Comparison of ENCODE assay signal across 8 cellular contexts in genomic region chr17:7405413-7405881, GRCh38. TPM values are rescaled to one million over a fixed set of nuclear protein-coding genes. Genes with fewer than 3 reads are reported as not detected.
DNase-seq lines count a peak whose midpoint lies in the region; ATAC-seq and TF ChIP-seq lines count a peak whose summit lies in the region.
"Had no signal": no experiment of that assay in that cellular context is flagged by ENCODE, and none has a peak within 500 bp of the region (broad histone marks: within the 10 kb centered on the region; RNA-seq: fewer than 3 reads in every experiment).

No MANE protein-coding gene starts in this region.

- peak overlapping the region; percentile 78 for H3K4me3 Mint-ChIP-seq in activated T-helper 2 cell treated with anti-CD3 and anti-CD28 coated beads, Interferon-gamma antibody, Interleukin-2, Interleukin-4, amounts not matched to agents 10 μg/mL and 5 μg/mL and 100 μg/mL, durations not matched to agents 14 hours and 24 hours and 36 hours (ENCODE audit: low read depth)
- H3K4me3 Mint-ChIP-seq in stimulated activated effector memory CD8-positive, alpha-beta T cell treated with anti-CD3 and anti-CD28 coated beads, Interleukin-12 subunit alpha, Interleukin-12 subunit beta, amount 100 ng/mL, for 72 hours, result peak overlapping the region; percentile 89

- H3K4me3 ChIP-seq in HFF-Myc (replicated peaks; ENCODE audit: low read depth, low read length) (peak overlapping the region; percentile 65), iPS-11a (ENCODE audit: low read depth, low read length) (peak overlapping the region; percentile 69)

- CTCF ChIA-PET in HEK293T (lab: Yijun Ruan, JAX), result no interaction called here

- DNase-seq in HFF-Myc (ENCODE audit: extremely low read depth, low read depth), result no peak
- DNase-seq in activated T-helper 2 cell treated with anti-CD3 and anti-CD28 coated beads, Interferon-gamma antibody, Interleukin-2, Interleukin-4, amounts not matched to agents 10 μg/mL and 5 μg/mL and 100 μg/mL, durations not matched to agents 14 hours and 24 hours and 36 hours (ENCODE audit: low spot score), result no peak
- DNase-seq in stimulated activated effector memory CD8-positive, alpha-beta T cell treated with anti-CD3 and anti-CD28 coated beads, Interleukin-12 subunit alpha, Interleukin-12 subunit beta, amount 100 ng/mL, for 72 hours (ENCODE audit: low spot score in 2 of 2), result no peak
- DNase-seq in HEK293T (ENCODE audit: extremely low spot score), result no peak

- H3K4me1 Mint-ChIP-seq in activated T-helper 2 cell treated with anti-CD3 and anti-CD28 coated beads, Interferon-gamma antibody, Interleukin-2, Interleukin-4, amounts not matched to agents 10 μg/mL and 5 μg/mL and 100 μg/mL, durations not matched to agents 14 hours and 24 hours and 36 hours (ENCODE audit: low read depth), result peaks cover 11% of the 10 kb centered on the region
- peaks cover 28% of the 10 kb centered on the region for H3K4me1 Mint-ChIP-seq in stimulated activated effector memory CD8-positive, alpha-beta T cell treated with anti-CD3 and anti-CD28 coated beads, Interleukin-12 subunit alpha, Interleukin-12 subunit beta, amount 100 ng/mL, for 72 hours

- no peak for ATAC-seq in stimulated activated effector memory CD8-positive, alpha-beta T cell treated with anti-CD3 and anti-CD28 coated beads, Interleukin-12 subunit alpha, Interleukin-12 subunit beta, amount 100 ng/mL, for 72 hours
- ATAC-seq in HG02970 (IDR thresholded peaks at IDR 0.05; ENCODE audit: low FRiP score, unreplicated experiment) (no peak), HG02798 (IDR thresholded peaks at IDR 0.05; ENCODE audit: poor library complexity, unreplicated experiment) (no peak)

- intact Hi-C loops in activated T-helper 2 cell treated with anti-CD3 and anti-CD28 coated beads, Interferon-gamma antibody, Interleukin-2, Interleukin-4, amounts not matched to agents 10 μg/mL and 5 μg/mL and 100 μg/mL, durations not matched to agents 14 hours and 24 hours and 36 hours (cut with micrococcal nuclease), result no loop called here

- no peaks in the 10 kb centered on the region for H3K9me3 Mint-ChIP-seq in activated T-helper 2 cell treated with anti-CD3 and anti-CD28 coated beads, Interferon-gamma antibody, Interleukin-2, Interleukin-4, amounts not matched to agents 10 μg/mL and 5 μg/mL and 100 μg/mL, durations not matched to agents 14 hours and 24 hours and 36 hours
- no peaks in the 10 kb centered on the region for H3K9me3 Mint-ChIP-seq in stimulated activated effector memory CD8-positive, alpha-beta T cell treated with anti-CD3 and anti-CD28 coated beads, Interleukin-12 subunit alpha, Interleukin-12 subunit beta, amount 100 ng/mL, for 72 hours

- POLR2A ChIA-PET in HEK293T (lab: Yijun Ruan, JAX), result interaction anchor here (0.6 to 2.7 kb wide), 2 partner anchors 30 to 182 kb away, joined by 3 to 9 read pairs; partner anchors contain the start of gene TMEM102

- H3K27me3 Mint-ChIP-seq in activated T-helper 2 cell treated with anti-CD3 and anti-CD28 coated beads, Interferon-gamma antibody, Interleukin-2, Interleukin-4, amounts not matched to agents 10 μg/mL and 5 μg/mL and 100 μg/mL, durations not matched to agents 14 hours and 24 hours and 36 hours (ENCODE audit: low read depth), result peaks cover 18% of the 10 kb centered on the region

- peaks cover 4% of the 10 kb centered on the region for H3K36me3 Mint-ChIP-seq in activated T-helper 2 cell treated with anti-CD3 and anti-CD28 coated beads, Interferon-gamma antibody, Interleukin-2, Interleukin-4, amounts not matched to agents 10 μg/mL and 5 μg/mL and 100 μg/mL, durations not matched to agents 14 hours and 24 hours and 36 hours (ENCODE audit: low read depth)
- no peaks in the 10 kb centered on the region for H3K36me3 Mint-ChIP-seq in stimulated activated effector memory CD8-positive, alpha-beta T cell treated with anti-CD3 and anti-CD28 coated beads, Interleukin-12 subunit alpha, Interleukin-12 subunit beta, amount 100 ng/mL, for 72 hours

- H3K27ac Mint-ChIP-seq in activated T-helper 2 cell treated with anti-CD3 and anti-CD28 coated beads, Interferon-gamma antibody, Interleukin-2, Interleukin-4, amounts not matched to agents 10 μg/mL and 5 μg/mL and 100 μg/mL, durations not matched to agents 14 hours and 24 hours and 36 hours, result peak overlapping the region; percentile 28
- H3K27ac Mint-ChIP-seq in stimulated activated effector memory CD8-positive, alpha-beta T cell treated with anti-CD3 and anti-CD28 coated beads, Interleukin-12 subunit alpha, Interleukin-12 subunit beta, amount 100 ng/mL, for 72 hours, result peak overlapping the region; percentile 84

- no peak for TF ChIP-seq CTCF in HFF-Myc (IDR thresholded peaks at IDR 0.05; ENCODE audit: low read depth, low read length, missing control alignments)

TF ChIP-seq in HEK293T, 16 proteins besides CTCF, POLR2A, EP300 and RAD21:
- TF ChIP-seq L3MBTL2 (conservative IDR thresholded peaks at IDR 0.05) (no peak), SUZ12 (IDR thresholded peaks at IDR 0.05) (no peak), TARDBP (IDR thresholded peaks at IDR 0.05) (no peak), ARNT (IDR thresholded peaks at IDR 0.05) (no peak), ELF4 (IDR thresholded peaks at IDR 0.05) (no peak), FOXA1 (IDR thresholded peaks at IDR 0.05) (no peak), LEF1 (IDR thresholded peaks at IDR 0.05; ENCODE audit: borderline replicate concordance) (no peak), ZNF384 (IDR thresholded peaks at IDR 0.05) (no peak), HDGF (IDR thresholded peaks at IDR 0.05; ENCODE audit: borderline replicate concordance) (no peak), PKNOX1 (IDR thresholded peaks at IDR 0.05) (no peak), SP1 (IDR thresholded peaks at IDR 0.05) (no peak), NFRKB (IDR thresholded peaks at IDR 0.05) (no peak), FOXM1 (IDR thresholded peaks at IDR 0.05; ENCODE audit: borderline replicate concordance) (no peak), FOXK2 (IDR thresholded peaks at IDR 0.05) (no peak), BHLHE40 (IDR thresholded peaks at IDR 0.05; ENCODE audit: borderline replicate concordance) (no peak), CTBP1 (IDR thresholded peaks at IDR 0.05; ENCODE audit: borderline replicate concordance) (no peak)
TF ChIP-seq in HEK293T: peak in this region for 0.

RNA-seq across cellular contexts. Expression of gene TMEM256, which starts 1.6 kb away (rescaled TPM):
- 67.3 and 67.7 TPM in 2 replicates for total RNA-seq in activated T-helper 2 cell treated with anti-CD3 and anti-CD28 coated beads, Interferon-gamma antibody, Interleukin-2, Interleukin-4, amounts not matched to agents 10 μg/mL and 5 μg/mL and 100 μg/mL, durations not matched to agents 14 hours and 24 hours and 36 hours

RNA-seq across cellular contexts. Expression of gene NLGN2, which starts 2.2 kb away (rescaled TPM):
- total RNA-seq in activated T-helper 2 cell treated with anti-CD3 and anti-CD28 coated beads, Interferon-gamma antibody, Interleukin-2, Interleukin-4, amounts not matched to agents 10 μg/mL and 5 μg/mL and 100 μg/mL, durations not matched to agents 14 hours and 24 hours and 36 hours, result 3.9 and 4.2 TPM in 2 replicates

RNA-seq across cellular contexts. Expression of gene PLSCR3, which starts 11.1 kb away (rescaled TPM):
- 75.4 and 76.2 TPM in 2 replicates for total RNA-seq in activated T-helper 2 cell treated with anti-CD3 and anti-CD28 coated beads, Interferon-gamma antibody, Interleukin-2, Interleukin-4, amounts not matched to agents 10 μg/mL and 5 μg/mL and 100 μg/mL, durations not matched to agents 14 hours and 24 hours and 36 hours

RNA-seq across cellular contexts. Expression of gene SPEM1, which starts 14.7 kb away (rescaled TPM):
- not detected in 2 replicates for total RNA-seq in activated T-helper 2 cell treated with anti-CD3 and anti-CD28 coated beads, Interferon-gamma antibody, Interleukin-2, Interleukin-4, amounts not matched to agents 10 μg/mL and 5 μg/mL and 100 μg/mL, durations not matched to agents 14 hours and 24 hours and 36 hours
- total RNA-seq: RPMI7951 had no signal

RNA-seq across cellular contexts. Expression of gene SPEM2, which starts 20.0 kb away (rescaled TPM):
- not detected in 2 replicates for total RNA-seq in activated T-helper 2 cell treated with anti-CD3 and anti-CD28 coated beads, Interferon-gamma antibody, Interleukin-2, Interleukin-4, amounts not matched to agents 10 μg/mL and 5 μg/mL and 100 μg/mL, durations not matched to agents 14 hours and 24 hours and 36 hours
- total RNA-seq: RPMI7951 had no signal
